24 cellular contexts compared by ENCODE assay signal in the genomic region with DNA sequence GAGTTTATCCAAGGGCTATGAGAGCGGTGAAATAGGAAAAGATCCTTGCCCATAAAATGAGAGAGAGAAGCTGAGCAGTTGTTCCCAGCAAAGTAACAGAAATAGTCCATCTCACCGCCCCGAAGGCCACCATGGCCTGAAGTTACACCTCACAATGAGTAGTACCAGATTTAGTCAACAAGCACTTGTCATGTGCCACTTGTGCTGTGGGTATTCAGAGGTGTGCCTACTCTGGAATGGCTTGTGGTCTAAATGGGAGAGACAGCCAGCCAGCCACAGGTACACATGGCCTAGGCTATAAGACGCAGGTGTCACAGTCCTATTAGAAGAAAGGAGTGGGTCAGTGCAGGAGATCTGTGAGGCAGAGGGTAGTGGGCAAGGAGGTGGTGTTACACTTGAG. TPM values are rescaled to one million over a fixed set of nuclear protein-coding genes. Genes with fewer than 3 reads are reported as not detected.
A peak's percentile ranks its signal among the peaks of the same experiment; 100 is the strongest.
DNase-seq lines count a peak whose midpoint lies in the region; ATAC-seq and TF ChIP-seq lines count a peak whose summit lies in the region.
"Had no signal": no experiment of that assay in that cellular context is flagged by ENCODE, and none has a peak within 500 bp of the region (broad histone marks: within the 10 kb centered on the region; RNA-seq: fewer than 3 reads in every experiment).

No MANE protein-coding gene starts in this region.

- POLR2A ChIA-PET in activated CD4-positive, alpha-beta memory T cell treated with anti-CD3 and anti-CD28 coated beads, Interleukin-2, amount 10 ng/mL, durations not matched to agents 7 days and 5 days (lab: Charles Lee): no interaction called here

- H3K27me3 ChIP-seq in left ventricle myocardium inferior (ENCODE audit: low read depth) (no peaks in the 10 kb centered on the region), right cardiac atrium (ENCODE audit: control insufficient read depth, insufficient read depth) (no peaks in the 10 kb centered on the region)
- H3K27me3 ChIP-seq: sigmoid colon, tibial nerve had no signal

- H3K4me3 ChIP-seq in left ventricle myocardium inferior: no peak overlapping the region
- no peak overlapping the region for H3K4me3 ChIP-seq in right cardiac atrium (ENCODE audit: low read length)
- H3K4me3 ChIP-seq: adrenal gland, lung, sigmoid colon, tibial nerve had no signal

- H3K36me3 Mint-ChIP-seq in activated CD4-positive, alpha-beta memory T cell treated with anti-CD3 and anti-CD28 coated beads, Interleukin-2, amount 10 ng/mL, durations not matched to agents 7 days and 5 days (ENCODE audit: low read depth): peaks cover 37% of the 10 kb centered on the region
- H3K36me3 Mint-ChIP-seq in stimulated activated naive B cell treated with anti-CD40 and anti-IgM and Interleukin-4, amounts not matched to agents 10 μg/mL and 1 μg/mL and 100 μg/mL, for 72 hours: peaks cover 9 to 32% of the 10 kb centered on the region in 2 donors

- no peaks in the 10 kb centered on the region for H3K36me3 ChIP-seq in left ventricle myocardium inferior
- H3K36me3 ChIP-seq: adrenal gland, sigmoid colon, tibial nerve had no signal

- H3K4me3 Mint-ChIP-seq in activated CD4-positive, alpha-beta memory T cell treated with anti-CD3 and anti-CD28 coated beads, Interleukin-2, amount 10 ng/mL, durations not matched to agents 7 days and 5 days: no peak overlapping the region
- no peak overlapping the region for H3K4me3 Mint-ChIP-seq in stimulated activated naive B cell treated with anti-CD40 and anti-IgM and Interleukin-4, amounts not matched to agents 10 μg/mL and 1 μg/mL and 100 μg/mL, for 72 hours
- H3K4me3 Mint-ChIP-seq: activated CD4-positive, alpha-beta T cell treated with anti-CD3 and anti-CD28 coated beads, Interleukin-2, amount 10 ng/mL, durations not matched to agents 7 days and 5 days; activated T-cell treated with anti-CD3 and anti-CD28 coated beads, Interleukin-2, amount 50 U/mL, for 4 hours; T-cell had no signal

- H3K27me3 Mint-ChIP-seq in activated CD4-positive, alpha-beta memory T cell treated with anti-CD3 and anti-CD28 coated beads, Interleukin-2, amount 10 ng/mL, durations not matched to agents 7 days and 5 days: no peaks in the 10 kb centered on the region
- H3K27me3 Mint-ChIP-seq in stimulated activated naive B cell treated with anti-CD40 and anti-IgM and Interleukin-4, amounts not matched to agents 10 μg/mL and 1 μg/mL and 100 μg/mL, for 72 hours: peaks cover 0 to 5% of the 10 kb centered on the region in 2 donors
- H3K27me3 Mint-ChIP-seq: activated CD4-positive, alpha-beta T cell treated with anti-CD3 and anti-CD28 coated beads, Interleukin-2, amount 10 ng/mL, durations not matched to agents 7 days and 5 days; T-cell had no signal

- peak overlapping the region; percentile 87 for H3K27ac ChIP-seq in left ventricle myocardium inferior (replicated peaks)
- peak overlapping the region; percentile 85 for H3K27ac ChIP-seq in right cardiac atrium (ENCODE audit: low read length)
- H3K27ac ChIP-seq: adrenal gland, sigmoid colon, tibial nerve had no signal

- intact Hi-C loops in left ventricle myocardium inferior (cut with micrococcal nuclease) (no loop called here), cardiac septum (cut with DNase I) (no loop called here), right cardiac atrium (cut with DNase I) (no loop called here)

- 91% methylated on average over 4 of the region's 4 CpGs for WGBS in right cardiac atrium

- H3K27ac Mint-ChIP-seq in activated CD4-positive, alpha-beta memory T cell treated with anti-CD3 and anti-CD28 coated beads, Interleukin-2, amount 10 ng/mL, durations not matched to agents 7 days and 5 days: peak overlapping the region; percentile 11
- H3K27ac Mint-ChIP-seq in stimulated activated naive B cell treated with anti-CD40 and anti-IgM and Interleukin-4, amounts not matched to agents 10 μg/mL and 1 μg/mL and 100 μg/mL, for 72 hours: peak overlapping the region; percentile 48
- H3K27ac Mint-ChIP-seq: activated CD4-positive, alpha-beta T cell treated with anti-CD3 and anti-CD28 coated beads, Interleukin-2, amount 10 ng/mL, durations not matched to agents 7 days and 5 days had no signal

- no peak for ATAC-seq in right cardiac atrium
- ATAC-seq in stimulated activated naive B cell treated with anti-CD40 and anti-IgM and Interleukin-4, amounts not matched to agents 10 μg/mL and 1 μg/mL and 100 μg/mL, for 72 hours (replicated peaks): no peak
- ATAC-seq: activated T-cell treated with anti-CD3 and anti-CD28 coated beads, Interleukin-2, amount 50 U/mL, for 4 hours; stimulated activated naive CD8-positive, alpha-beta T cell treated with anti-CD3 and anti-CD28 coated beads, Interleukin-15, Interleukin-2, amounts not matched to agents 100 U/mL and 50 U/mL, for 24 hours; T-cell had no signal

- no peaks in the 10 kb centered on the region for H3K9me3 Mint-ChIP-seq in activated CD4-positive, alpha-beta memory T cell treated with anti-CD3 and anti-CD28 coated beads, Interleukin-2, amount 10 ng/mL, durations not matched to agents 7 days and 5 days
- H3K9me3 Mint-ChIP-seq in stimulated activated naive B cell treated with anti-CD40 and anti-IgM and Interleukin-4, amounts not matched to agents 10 μg/mL and 1 μg/mL and 100 μg/mL, for 72 hours: no peaks in the 10 kb centered on the region
- H3K9me3 Mint-ChIP-seq: activated CD4-positive, alpha-beta T cell treated with anti-CD3 and anti-CD28 coated beads, Interleukin-2, amount 10 ng/mL, durations not matched to agents 7 days and 5 days; activated T-cell treated with anti-CD3 and anti-CD28 coated beads, Interleukin-2, amount 50 U/mL, for 4 hours; T-cell had no signal

- CTCF ChIA-PET in activated CD4-positive, alpha-beta memory T cell treated with anti-CD3 and anti-CD28 coated beads, Interleukin-2, amount 10 ng/mL, durations not matched to agents 7 days and 5 days (lab: Charles Lee): no interaction called here

- H3K4me1 ChIP-seq in left ventricle myocardium inferior (peaks cover 17% of the 10 kb centered on the region), right cardiac atrium (ENCODE audit: control insufficient read depth, insufficient read depth, low read length) (peaks cover 3% of the 10 kb centered on the region)
- H3K4me1 ChIP-seq: adrenal gland, sigmoid colon had no signal

- TF ChIP-seq CTCF in left ventricle myocardium inferior (IDR thresholded peaks at IDR 0.05; ENCODE audit: borderline replicate concordance): no peak

- H3K4me1 Mint-ChIP-seq in activated CD4-positive, alpha-beta memory T cell treated with anti-CD3 and anti-CD28 coated beads, Interleukin-2, amount 10 ng/mL, durations not matched to agents 7 days and 5 days: peaks cover 45% of the 10 kb centered on the region
- peaks cover 10 to 16% of the 10 kb centered on the region in 2 donors for H3K4me1 Mint-ChIP-seq in stimulated activated naive B cell treated with anti-CD40 and anti-IgM and Interleukin-4, amounts not matched to agents 10 μg/mL and 1 μg/mL and 100 μg/mL, for 72 hours

- H3K9me3 ChIP-seq in left ventricle myocardium inferior (replicated peaks) (no peaks in the 10 kb centered on the region), right cardiac atrium (ENCODE audit: control insufficient read depth, low read length) (no peaks in the 10 kb centered on the region)
- H3K9me3 ChIP-seq: adrenal gland, sigmoid colon, tibial nerve had no signal

- no peak for DNase-seq in left ventricle myocardium inferior
- DNase-seq in cardiac septum (ENCODE audit: low spot score): no peak
- DNase-seq in activated CD4-positive, alpha-beta memory T cell treated with anti-CD3 and anti-CD28 coated beads, Interleukin-2, amount 10 ng/mL, durations not matched to agents 7 days and 5 days: no peak
- no peak for DNase-seq in right cardiac atrium
- no peak for DNase-seq in stimulated activated naive B cell treated with anti-CD40 and anti-IgM and Interleukin-4, amounts not matched to agents 10 μg/mL and 1 μg/mL and 100 μg/mL, for 72 hours
- no peak for DNase-seq in mesenteric fat pad (ENCODE audit: low spot score)
- DNase-seq in NCI-H2196 treated with DMSO at 0.1 percent for 48 hours (lab: John Stamatoyannopoulos, UW; ENCODE audit: unreplicated experiment): no peak
- DNase-seq: activated CD4-positive, alpha-beta T cell treated with anti-CD3 and anti-CD28 coated beads, Interleukin-2, amount 10 ng/mL, durations not matched to agents 7 days and 5 days; activated T-cell treated with anti-CD3 and anti-CD28 coated beads, Interleukin-2, amount 50 U/mL, for 4 hours; adrenal gland; dermis blood vessel endothelial cell; DMS79 treated with DMSO at 0.1 percent for 48 hours; NCI-H1048; NCI-H187 treated with DMSO at 0.1 percent for 48 hours; NCI-H345; NCI-H82; SIG-M5; sigmoid colon; stimulated activated CD4-positive, alpha-beta T cell treated with anti-CD3 and anti-CD28 coated beads, Interleukin-2, amount 100 ng/mL, for 24 hours; stimulated activated naive CD8-positive, alpha-beta T cell treated with anti-CD3 and anti-CD28 coated beads, Interleukin-15, Interleukin-2, amounts not matched to agents 100 U/mL and 50 U/mL, for 24 hours; T-cell had no signal

RNA-seq across cellular contexts. Expression of a gene that starts 54.6 kb away (rescaled TPM):
- total RNA-seq in left ventricle myocardium inferior: not detected
- total RNA-seq in cardiac septum: not detected
- under 1 TPM; 0.28 to 0.38 TPM for total RNA-seq in activated CD4-positive, alpha-beta memory T cell treated with anti-CD3 and anti-CD28 coated beads, Interleukin-2, amount 10 ng/mL, durations not matched to agents 7 days and 5 days
- total RNA-seq in right cardiac atrium: under 1 TPM in 3 of 4 donors, not detected in 1; 0.09 to 0.23 (median 0.17) TPM
- polyA plus RNA-seq in right cardiac atrium: 0.45 TPM
- total RNA-seq in mesenteric fat pad: 0.10 TPM
- total RNA-seq: myocyte, tibial nerve had no signal
